19 cellular contexts compared by ENCODE assay signal in genomic region chr7:155349601-155350331, GRCh38. TPM values are rescaled to one million over a fixed set of nuclear protein-coding genes. Genes with fewer than 3 reads are reported as not detected.
DNase-seq lines count a peak whose midpoint lies in the region; ATAC-seq lines count a peak whose summit lies in the region.
"Had no signal": no experiment of that assay in that cellular context is flagged by ENCODE, and none has a peak within 500 bp of the region (broad histone marks: within the 10 kb centered on the region; RNA-seq: fewer than 3 reads in every experiment).

No MANE protein-coding gene starts in this region.

- no peak for ATAC-seq in GM19452 (IDR thresholded peaks at IDR 0.05; ENCODE audit: unreplicated experiment)
- no peak for ATAC-seq in HG03095 (IDR thresholded peaks at IDR 0.05; ENCODE audit: unreplicated experiment)
- ATAC-seq: A549, psoas muscle had no signal

- DNase-seq in NCI-H526 (lab: John Stamatoyannopoulos, UW): peak; percentile 26 to 67
- DNase-seq in NCI-H526 treated with DMSO at 0.1 percent for 48 hours (lab: John Stamatoyannopoulos, UW): no peak
- DNase-seq in HuH-7.5 (ENCODE audit: low spot score): peak; percentile 60
- DNase-seq in posterior vena cava (ENCODE audit: low spot score): peak; percentile 72
- no peak for DNase-seq in NCI-H2029 (lab: John Stamatoyannopoulos, UW)
- DNase-seq: activated CD4-positive, alpha-beta T cell treated with anti-CD3 and anti-CD28 coated beads for 48 hours; kidney glomerular epithelial cell; NCI-H1694 treated with DMSO at 0.1 percent for 48 hours; NCI-H226; nephron progenitor cell; stimulated activated CD4-positive, alpha-beta T cell treated with anti-CD3 and anti-CD28 coated beads, Interleukin-4, amount 100 ng/mL, for 4 hours had no signal

- no peaks in the 10 kb centered on the region for H3K4me1 ChIP-seq in iPS-20b (ENCODE audit: insufficient read depth, low read length)
- H3K4me1 ChIP-seq: A549 had no signal

- intact Hi-C loops in posterior vena cava (cut with DNase I): no loop called here

- no peaks in the 10 kb centered on the region for H3K9me3 ChIP-seq in iPS-20b (ENCODE audit: insufficient read depth, low read depth, low read length)
- H3K9me3 ChIP-seq: A549, psoas muscle, vagina had no signal

- H3K36me3 ChIP-seq in iPS-20b (ENCODE audit: insufficient read depth, low read depth, low read length): no peaks in the 10 kb centered on the region
- H3K36me3 ChIP-seq: vagina had no signal

- H3K27me3 ChIP-seq in iPS-20b (ENCODE audit: insufficient read depth, low read length): peaks cover 32% of the 10 kb centered on the region
- H3K27me3 ChIP-seq: vagina had no signal

- peak overlapping the region; percentile 33; the same call in 1 of the 2 replicates for H3K4me3 ChIP-seq in iPS-20b (ENCODE audit: low read length)
- H3K4me3 ChIP-seq: A549, hepatocyte, psoas muscle, smooth muscle cell, vagina had no signal

- H3K27ac ChIP-seq in iPS-20b (ENCODE audit: low read length): no peak overlapping the region
- H3K27ac ChIP-seq: A549, hepatocyte, psoas muscle, vagina had no signal

- H3K9ac ChIP-seq in iPS-20b (ENCODE audit: low read depth, low read length): no peak overlapping the region

RNA-seq across cellular contexts. Expression of gene INSIG1, which starts 52.1 kb away (rescaled TPM):
- total RNA-seq in posterior vena cava: 10 to 100 TPM; 25.2 to 27.3 TPM

Comparison
In these comparisons a context has a peak if more than half of its experiments do, and no peak if none do; other contexts are left out.
1. DNase-seq: peak in NCI-H526 (2 of 2), HuH-7.5 (single experiment) and posterior vena cava (single experiment); none in NCI-H526 treated with DMSO at 0.1 percent for 48 hours (single experiment) and NCI-H2029 (single experiment).